Comparison of ENCODE assay signal across 12 cellular contexts in genomic region chr9:111937301-111937700, GRCh38. TPM values are rescaled to one million over a fixed set of nuclear protein-coding genes. Genes with fewer than 3 reads are reported as not detected.
A peak's percentile ranks its signal among the peaks of the same experiment; 100 is the strongest.
DNase-seq lines count a peak whose midpoint lies in the region; ATAC-seq lines count a peak whose summit lies in the region.
"Had no signal": no experiment of that assay in that cellular context is flagged by ENCODE, and none has a peak within 500 bp of the region (broad histone marks: within the 10 kb centered on the region; RNA-seq: fewer than 3 reads in every experiment).

No MANE protein-coding gene starts in this region.

- peaks cover 29% of the 10 kb centered on the region for H3K4me1 Mint-ChIP-seq in activated T-cell treated with anti-CD3 and anti-CD28 coated beads, Interleukin-2, amount 50 U/mL, for 4 hours (ENCODE audit: low read depth)
- peaks cover 23% of the 10 kb centered on the region for H3K4me1 Mint-ChIP-seq in activated CD4-positive, alpha-beta memory T cell treated with anti-CD3 and anti-CD28 coated beads, Interleukin-2, amount 10 ng/mL, durations not matched to agents 7 days and 5 days
- peaks cover 31 to 45% of the 10 kb centered on the region in 2 donors for H3K4me1 Mint-ChIP-seq in stimulated activated naive B cell treated with anti-CD40 and anti-IgM and Interleukin-4, amounts not matched to agents 10 μg/mL and 1 μg/mL and 100 μg/mL, for 72 hours

- H3K27me3 Mint-ChIP-seq in activated T-cell treated with anti-CD3 and anti-CD28 coated beads, Interleukin-2, amount 50 U/mL, for 4 hours (ENCODE audit: low read depth) = no peaks in the 10 kb centered on the region
- H3K27me3 Mint-ChIP-seq in activated CD4-positive, alpha-beta memory T cell treated with anti-CD3 and anti-CD28 coated beads, Interleukin-2, amount 10 ng/mL, durations not matched to agents 7 days and 5 days = no peaks in the 10 kb centered on the region
- no peaks in the 10 kb centered on the region for H3K27me3 Mint-ChIP-seq in stimulated activated naive B cell treated with anti-CD40 and anti-IgM and Interleukin-4, amounts not matched to agents 10 μg/mL and 1 μg/mL and 100 μg/mL, for 72 hours

- POLR2A ChIA-PET in activated CD4-positive, alpha-beta memory T cell treated with anti-CD3 and anti-CD28 coated beads, Interleukin-2, amount 10 ng/mL, durations not matched to agents 7 days and 5 days (lab: Charles Lee) = interaction anchor here (0.6 to 2.0 kb wide), 4 partner anchors 9 to 40 kb away, joined by 3 to 11 read pairs (median 5); partner anchors contain the start of gene UGCG

- H3K27ac Mint-ChIP-seq in activated CD4-positive, alpha-beta memory T cell treated with anti-CD3 and anti-CD28 coated beads, Interleukin-2, amount 10 ng/mL, durations not matched to agents 7 days and 5 days = peak overlapping the region; percentile 75
- peak overlapping the region; percentile 90 for H3K27ac Mint-ChIP-seq in stimulated activated naive B cell treated with anti-CD40 and anti-IgM and Interleukin-4, amounts not matched to agents 10 μg/mL and 1 μg/mL and 100 μg/mL, for 72 hours

- CTCF ChIA-PET in activated CD4-positive, alpha-beta memory T cell treated with anti-CD3 and anti-CD28 coated beads, Interleukin-2, amount 10 ng/mL, durations not matched to agents 7 days and 5 days (lab: Charles Lee) = interaction anchor here (0.6 to 1.2 kb wide), 3 partner anchors 10 to 424 kb away, joined by 3 to 6 read pairs (median 4); no protein-coding TSS in a partner anchor

- DNase-seq in activated T-cell treated with anti-CD3 and anti-CD28 coated beads, Interleukin-2, amount 50 U/mL, for 4 hours = no peak
- DNase-seq in activated T-cell treated with anti-CD3 and anti-CD28 coated beads, Interleukin-2, amount 50 U/mL, for 1 hour = no peak
- DNase-seq in activated CD4-positive, alpha-beta memory T cell treated with anti-CD3 and anti-CD28 coated beads, Interleukin-2, amount 10 ng/mL, durations not matched to agents 7 days and 5 days = no peak
- no peak for DNase-seq in left lobe of liver (ENCODE audit: low spot score)
- DNase-seq in stimulated activated naive B cell treated with anti-CD40 and anti-IgM and Interleukin-4, amounts not matched to agents 10 μg/mL and 1 μg/mL and 100 μg/mL, for 72 hours = no peak
- DNase-seq in ACHN = no peak
- DNase-seq in OCI-M2 (lab: John Stamatoyannopoulos, UW; ENCODE audit: unreplicated experiment) = no peak
- DNase-seq: cerebellar nuclear complex, foreskin fibroblast, NCI-H1092, NCI-H82 had no signal

- in situ Hi-C loops in ACHN (cut with HindIII; ENCODE audit: low pct_ligation_motif_present, low pct_unique_long_range_greater_than_20kb, low sequenced_read_pairs) = no loop called here

- H3K4me3 Mint-ChIP-seq in activated T-cell treated with anti-CD3 and anti-CD28 coated beads, Interleukin-2, amount 50 U/mL, for 4 hours = peak overlapping the region; percentile 49
- H3K4me3 Mint-ChIP-seq in activated CD4-positive, alpha-beta memory T cell treated with anti-CD3 and anti-CD28 coated beads, Interleukin-2, amount 10 ng/mL, durations not matched to agents 7 days and 5 days = no peak overlapping the region
- H3K4me3 Mint-ChIP-seq in stimulated activated naive B cell treated with anti-CD40 and anti-IgM and Interleukin-4, amounts not matched to agents 10 μg/mL and 1 μg/mL and 100 μg/mL, for 72 hours = peak overlapping the region; percentile 33 to 46

- no peaks in the 10 kb centered on the region for H3K9me3 Mint-ChIP-seq in activated T-cell treated with anti-CD3 and anti-CD28 coated beads, Interleukin-2, amount 50 U/mL, for 4 hours
- peaks cover 6% of the 10 kb centered on the region for H3K9me3 Mint-ChIP-seq in activated CD4-positive, alpha-beta memory T cell treated with anti-CD3 and anti-CD28 coated beads, Interleukin-2, amount 10 ng/mL, durations not matched to agents 7 days and 5 days
- peaks cover 0 to 14% of the 10 kb centered on the region in 2 donors for H3K9me3 Mint-ChIP-seq in stimulated activated naive B cell treated with anti-CD40 and anti-IgM and Interleukin-4, amounts not matched to agents 10 μg/mL and 1 μg/mL and 100 μg/mL, for 72 hours

- peaks cover 31% of the 10 kb centered on the region for H3K36me3 Mint-ChIP-seq in activated T-cell treated with anti-CD3 and anti-CD28 coated beads, Interleukin-2, amount 50 U/mL, for 4 hours (ENCODE audit: insufficient read depth)
- H3K36me3 Mint-ChIP-seq in activated CD4-positive, alpha-beta memory T cell treated with anti-CD3 and anti-CD28 coated beads, Interleukin-2, amount 10 ng/mL, durations not matched to agents 7 days and 5 days (ENCODE audit: low read depth) = peaks cover 53% of the 10 kb centered on the region
- H3K36me3 Mint-ChIP-seq in stimulated activated naive B cell treated with anti-CD40 and anti-IgM and Interleukin-4, amounts not matched to agents 10 μg/mL and 1 μg/mL and 100 μg/mL, for 72 hours = peaks cover 43 to 48% of the 10 kb centered on the region in 2 donors

- peak in 1 of 2 donors; percentile 4 for ATAC-seq in activated T-cell treated with anti-CD3 and anti-CD28 coated beads, Interleukin-2, amount 50 U/mL, for 4 hours
- ATAC-seq in left lobe of liver (peak; percentile 16), HG03442 (IDR thresholded peaks at IDR 0.05; ENCODE audit: unreplicated experiment) (no peak)
- peak; percentile 4 to 18 for ATAC-seq in stimulated activated naive B cell treated with anti-CD40 and anti-IgM and Interleukin-4, amounts not matched to agents 10 μg/mL and 1 μg/mL and 100 μg/mL, for 72 hours (replicated peaks)

RNA-seq across cellular contexts. Expression of gene UGCG, which starts 40.7 kb away (rescaled TPM):
- 10 to 100 TPM; 34.1 to 43.3 (median 40.9) TPM for total RNA-seq in activated T-cell treated with anti-CD3 and anti-CD28 coated beads, Interleukin-2, amount 50 U/mL, for 4 hours
- 10 to 100 TPM; 20.9 to 21.4 TPM for total RNA-seq in activated CD4-positive, alpha-beta memory T cell treated with anti-CD3 and anti-CD28 coated beads, Interleukin-2, amount 10 ng/mL, durations not matched to agents 7 days and 5 days
- total RNA-seq in left lobe of liver = 9.5 TPM
